ENCODE assay signal across 8 cellular contexts in genomic region chr17:36544320-36545092, GRCh38. TPM values are rescaled to one million over a fixed set of nuclear protein-coding genes. Genes with fewer than 3 reads are reported as not detected.
DNase-seq lines count a peak whose midpoint lies in the region; ATAC-seq and TF ChIP-seq lines count a peak whose summit lies in the region.

Gene GGNBP2 (plus strand): TSS chr17:36544919. CDS start chr17:36545725, 806 bp downstream.

- 0 to 1% (median 0%) methylated on average over 52 to 72 of the region's 72 CpGs for WGBS in spleen, 5 donors

- peak within 1 kb of the TSS; percentile 97 for H3K27ac ChIP-seq in caudate nucleus (ENCODE audit: low read depth, low read length)
- H3K27ac ChIP-seq in spleen = peak within 1 kb of the TSS; percentile 99 to 100 (median 100)

- TF ChIP-seq POLR2A in spleen (IDR thresholded peaks at IDR 0.05) = peak in 2 of 3 donors; percentile 88 to 94

- H3K27me3 ChIP-seq in spleen (replicated peaks in 1 of 7) = no peaks in the 10 kb centered on the region

- peak within 1 kb of the TSS; percentile 73 to 98 (median 94) for H3K4me3 ChIP-seq in spleen

- peak; percentile 96 for DNase-seq in AG08396 (ENCODE audit: low spot score)
- peak; percentile 81 to 93 for DNase-seq in NCI-H446 (lab: John Stamatoyannopoulos, UW)
- peak; percentile 78 for DNase-seq in activated CD4-positive, CD25-positive, alpha-beta regulatory T cell treated with anti-CD3 and anti-CD28 coated beads, Interleukin-2, amount 50 U/mL, for 16 hours (ENCODE audit: low read depth, low spot score)
- DNase-seq in caudate nucleus (lab: John Stamatoyannopoulos, UW) = peak in 60 of 61 donors; percentile 39 to 94 (median 82)
- peak; percentile 96 for DNase-seq in iris pigment epithelial cell (ENCODE audit: low read depth)
- peak; percentile 99 for DNase-seq in spleen

- intact Hi-C loops in spleen (cut with DNase I; ENCODE audit: low total_unique reads) = no loop called here

- peaks cover 35 to 55% (median 50%) of the 10 kb centered on the region in 6 donors for H3K4me1 ChIP-seq in spleen

- ATAC-seq in GM19035 (IDR thresholded peaks at IDR 0.05; ENCODE audit: unreplicated experiment) (peak; percentile 52), HG03280 (IDR thresholded peaks at IDR 0.05; ENCODE audit: unreplicated experiment) (peak; percentile 56)

- TF ChIP-seq CTCF in spleen (IDR thresholded peaks at IDR 0.05 in 8 of 11, conservative IDR thresholded peaks at IDR 0.05 in 3 of 11) = peak in 2 of 11 experiments; percentile 25 to 28

- H3K9me3 ChIP-seq in spleen = no peaks in the 10 kb centered on the region

- peaks cover 0 to 20% (median 0%) of the 10 kb centered on the region in 6 donors for H3K36me3 ChIP-seq in spleen

RNA-seq across cellular contexts. Expression of gene GGNBP2, which starts in this region (rescaled TPM):
- total RNA-seq in spleen = 100 to 1,000 TPM in 2 of 7 donors, 10 to 100 TPM in 5; 83.3 to 123 (median 94.7) TPM
- 10 to 100 TPM; 60.8 to 65.5 (median 61.3) TPM for polyA plus RNA-seq in spleen

Comparison
In these comparisons a context has a peak if more than half of its experiments do, and no peak if none do; other contexts are left out.
1. Peak in every context shown above with its lines: DNase-seq, ATAC-seq, H3K4me3 ChIP-seq and H3K27ac ChIP-seq.